In genomic region chr14:47040490-47040889, GRCh38 we compare ENCODE assay signal across 11 cellular contexts.
A peak's percentile ranks its signal among the peaks of the same experiment; 100 is the strongest.
DNase-seq lines count a peak whose midpoint lies in the region; ATAC-seq and TF ChIP-seq lines count a peak whose summit lies in the region.
"Had no signal": no experiment of that assay in that cellular context is flagged by ENCODE, and none has a peak within 500 bp of the region (broad histone marks: within the 10 kb centered on the region; RNA-seq: fewer than 3 reads in every experiment).

No MANE protein-coding gene starts in this region.

- H4K20me1 ChIP-seq in MM.1S (ENCODE audit: insufficient read depth, low read length): no peaks in the 10 kb centered on the region
- H4K20me1 ChIP-seq: BLaER1 had no signal

- no peaks in the 10 kb centered on the region for H3K27me3 ChIP-seq in MM.1S (replicated peaks; ENCODE audit: insufficient read depth, low read length)
- no peaks in the 10 kb centered on the region for H3K27me3 ChIP-seq in kidney epithelial cell (ENCODE audit: control insufficient read depth, insufficient read depth, low read length)
- H3K27me3 ChIP-seq in esophagus muscularis mucosa: no peaks in the 10 kb centered on the region
- H3K27me3 ChIP-seq: BLaER1, suprapubic skin had no signal

- H3K9me2 ChIP-seq in MM.1S (replicated peaks; ENCODE audit: insufficient read depth, low read length): no peaks in the 10 kb centered on the region

- peak; percentile 51 for DNase-seq in ACHN
- DNase-seq in MM.1S: peak; percentile 12
- DNase-seq in WTC11 (ENCODE audit: low spot score): no peak
- DNase-seq in kidney epithelial cell (ENCODE audit: low read depth): peak; percentile 9
- DNase-seq in activated CD4-positive, alpha-beta T cell treated with anti-CD3 and anti-CD28 coated beads, Interleukin-2, amount 50 U/mL, for 4 hours: no peak
- no peak for DNase-seq in stimulated activated effector memory CD8-positive, alpha-beta T cell treated with anti-CD3 and anti-CD28 coated beads, Interleukin-12 subunit alpha, Interleukin-12 subunit beta, amount 100 ng/mL, for 72 hours (ENCODE audit: low spot score in 2 of 2)
- no peak for DNase-seq in esophagus muscularis mucosa (ENCODE audit: extremely low spot score)
- DNase-seq: activated CD4-positive, CD25-positive, alpha-beta regulatory T cell had no signal

- no peaks in the 10 kb centered on the region for H3K36me3 ChIP-seq in MM.1S (replicated peaks; ENCODE audit: insufficient read depth, low read length)
- H3K36me3 ChIP-seq in kidney epithelial cell (ENCODE audit: control insufficient read depth, insufficient read depth, low read length): no peaks in the 10 kb centered on the region
- H3K36me3 ChIP-seq in esophagus muscularis mucosa: no peaks in the 10 kb centered on the region
- H3K36me3 ChIP-seq: BLaER1, suprapubic skin had no signal

- CTCF ChIA-PET in WTC11 (lab: Charles Lee): no interaction called here

- H2AFZ ChIP-seq in MM.1S (ENCODE audit: low read length): no peak overlapping the region

- WGBS in esophagus muscularis mucosa: 10% methylated on average over 1 of the region's 1 CpG

- no peaks in the 10 kb centered on the region for H3F3A ChIP-seq in MM.1S (ENCODE audit: insufficient read depth, low read length)

- TF ChIP-seq EP300 in esophagus muscularis mucosa (IDR thresholded peaks at IDR 0.05): no peak

- H3K4me3 ChIP-seq in MM.1S (ENCODE audit: low read length) (no peak overlapping the region), kidney epithelial cell (ENCODE audit: low read depth, low read length) (no peak overlapping the region), esophagus muscularis mucosa (no peak overlapping the region)
- H3K4me3 ChIP-seq: BLaER1, suprapubic skin had no signal

- no peak for TF ChIP-seq POLR2A in esophagus muscularis mucosa (IDR thresholded peaks at IDR 0.05; ENCODE audit: low read depth)

- H3K9ac ChIP-seq in MM.1S (ENCODE audit: low read length): no peak overlapping the region
- H3K9ac ChIP-seq: BLaER1 had no signal

- H3K4me2 ChIP-seq in MM.1S (ENCODE audit: low read depth, low read length): no peak overlapping the region
- H3K4me2 ChIP-seq: BLaER1 had no signal

- peaks cover 4% of the 10 kb centered on the region; the same call in 1 of the 2 replicates for H3K36me3 Mint-ChIP-seq in WTC11
- no peaks in the 10 kb centered on the region for H3K36me3 Mint-ChIP-seq in stimulated activated effector memory CD8-positive, alpha-beta T cell treated with anti-CD3 and anti-CD28 coated beads, Interleukin-12 subunit alpha, Interleukin-12 subunit beta, amount 100 ng/mL, for 72 hours

- H3K4me3 Mint-ChIP-seq in WTC11: no peak overlapping the region
- no peak overlapping the region for H3K4me3 Mint-ChIP-seq in stimulated activated effector memory CD8-positive, alpha-beta T cell treated with anti-CD3 and anti-CD28 coated beads, Interleukin-12 subunit alpha, Interleukin-12 subunit beta, amount 100 ng/mL, for 72 hours

- POLR2A ChIA-PET in WTC11 (lab: Charles Lee): no interaction called here

- intact Hi-C loops in esophagus muscularis mucosa (cut with DNase I): no loop called here

- no peak overlapping the region for H3K27ac ChIP-seq in MM.1S (ENCODE audit: low read length)
- no peak overlapping the region for H3K27ac ChIP-seq in esophagus muscularis mucosa (replicated peaks in 1 of 4)
- H3K27ac ChIP-seq: BLaER1, suprapubic skin had no signal

- no peaks in the 10 kb centered on the region for H3K79me2 ChIP-seq in MM.1S (ENCODE audit: low read length)

- H3K4me1 Mint-ChIP-seq in WTC11: peaks cover 16% of the 10 kb centered on the region
- no peaks in the 10 kb centered on the region for H3K4me1 Mint-ChIP-seq in stimulated activated effector memory CD8-positive, alpha-beta T cell treated with anti-CD3 and anti-CD28 coated beads, Interleukin-12 subunit alpha, Interleukin-12 subunit beta, amount 100 ng/mL, for 72 hours

- no peaks in the 10 kb centered on the region for H3K27me3 Mint-ChIP-seq in WTC11 (ENCODE audit: low read depth)

- H3K9me3 ChIP-seq in MM.1S (replicated peaks; ENCODE audit: insufficient read depth, low read length) (no peaks in the 10 kb centered on the region), esophagus muscularis mucosa (no peaks in the 10 kb centered on the region)
- H3K9me3 ChIP-seq: BLaER1, suprapubic skin had no signal

- ATAC-seq in WTC11: peak; percentile 93
- no peak for ATAC-seq in stimulated activated effector memory CD8-positive, alpha-beta T cell treated with anti-CD3 and anti-CD28 coated beads, Interleukin-12 subunit alpha, Interleukin-12 subunit beta, amount 100 ng/mL, for 72 hours
- ATAC-seq in HG03025 (IDR thresholded peaks at IDR 0.05; ENCODE audit: low FRiP score, unreplicated experiment): no peak

- in situ Hi-C loops in ACHN (cut with HindIII; ENCODE audit: low pct_ligation_motif_present, low pct_unique_long_range_greater_than_20kb, low sequenced_read_pairs): no loop called here

- peak overlapping the region; percentile 7; the same call in 1 of the 2 replicates for H3K27ac Mint-ChIP-seq in WTC11
- H3K27ac Mint-ChIP-seq in stimulated activated effector memory CD8-positive, alpha-beta T cell treated with anti-CD3 and anti-CD28 coated beads, Interleukin-12 subunit alpha, Interleukin-12 subunit beta, amount 100 ng/mL, for 72 hours: no peak overlapping the region

- H3K4me1 ChIP-seq in MM.1S (ENCODE audit: low read length): no peaks in the 10 kb centered on the region
- no peaks in the 10 kb centered on the region for H3K4me1 ChIP-seq in esophagus muscularis mucosa
- H3K4me1 ChIP-seq: BLaER1, suprapubic skin had no signal

- peaks cover 14% of the 10 kb centered on the region for H3K9me3 Mint-ChIP-seq in WTC11
- peaks cover 23% of the 10 kb centered on the region for H3K9me3 Mint-ChIP-seq in stimulated activated effector memory CD8-positive, alpha-beta T cell treated with anti-CD3 and anti-CD28 coated beads, Interleukin-12 subunit alpha, Interleukin-12 subunit beta, amount 100 ng/mL, for 72 hours

- peak; percentile 25 for TF ChIP-seq CTCF in MM.1S (IDR thresholded peaks at IDR 0.05; ENCODE audit: low read length)
- no peak for TF ChIP-seq CTCF in WTC11 (IDR thresholded peaks at IDR 0.05)
- peak; percentile 56 for TF ChIP-seq CTCF in kidney epithelial cell (IDR thresholded peaks at IDR 0.05; ENCODE audit: insufficient read depth, low read length, poor library complexity, severe bottlenecking)
- no peak for TF ChIP-seq CTCF in esophagus muscularis mucosa (IDR thresholded peaks at IDR 0.05)

TF ChIP-seq in WTC11, 78 proteins besides CTCF, POLR2A, EP300 and RAD21:
- TF ChIP-seq MXD4 (CRISPR knock-in tag; IDR thresholded peaks at IDR 0.05; ENCODE audit: borderline replicate concordance) (no peak), FOXJ3 (CRISPR knock-in tag; IDR thresholded peaks at IDR 0.05; ENCODE audit: borderline replicate concordance) (no peak), ETV6 (CRISPR knock-in tag; IDR thresholded peaks at IDR 0.05) (no peak), FOXK1 (CRISPR knock-in tag; IDR thresholded peaks at IDR 0.05) (no peak), OVOL2 (CRISPR knock-in tag; IDR thresholded peaks at IDR 0.05; ENCODE audit: borderline replicate concordance) (no peak), TEAD4 (CRISPR knock-in tag; IDR thresholded peaks at IDR 0.05) (no peak), CREM (CRISPR knock-in tag; IDR thresholded peaks at IDR 0.05) (no peak), IRF1 (CRISPR knock-in tag; IDR thresholded peaks at IDR 0.05) (no peak)

Comparison
In these comparisons a context has a peak if more than half of its experiments do, and no peak if none do; other contexts are left out.
1. DNase-seq: peak in ACHN (single experiment), MM.1S (single experiment) and kidney epithelial cell (single experiment); none in WTC11 (single experiment), activated CD4-positive, alpha-beta T cell treated with anti-CD3 and anti-CD28 coated beads, Interleukin-2, amount 50 U/mL, for 4 hours (0 of 2), stimulated activated effector memory CD8-positive, alpha-beta T cell treated with anti-CD3 and anti-CD28 coated beads, Interleukin-12 subunit alpha, Interleukin-12 subunit beta, amount 100 ng/mL, for 72 hours (0 of 2) and esophagus muscularis mucosa (single experiment).
2. CTCF ChIP-seq: peak in MM.1S (single experiment) and kidney epithelial cell (single experiment); none in WTC11 (single experiment) and esophagus muscularis mucosa (0 of 3).